Comparison of ENCODE assay signal across 24 cellular contexts in genomic region chr20:58664883-58665282, GRCh38. TPM values are rescaled to one million over a fixed set of nuclear protein-coding genes. Genes with fewer than 3 reads are reported as not detected.
A peak's percentile ranks its signal among the peaks of the same experiment; 100 is the strongest.
DNase-seq lines count a peak whose midpoint lies in the region; ATAC-seq and TF ChIP-seq lines count a peak whose summit lies in the region.
"Had no signal": no experiment of that assay in that cellular context is flagged by ENCODE, and none has a peak within 500 bp of the region (broad histone marks: within the 10 kb centered on the region; RNA-seq: fewer than 3 reads in every experiment).

No MANE protein-coding gene starts in this region.

- peaks cover 79% of the 10 kb centered on the region for H3K79me2 ChIP-seq in GM23338 (replicated peaks; ENCODE audit: insufficient read depth)

- no peak for TF ChIP-seq CTCF in GM23338 (conservative IDR thresholded peaks at IDR 0.05; ENCODE audit: low read depth in 2 of 2)

- POLR2A ChIA-PET in CD4-positive, alpha-beta memory T cell (lab: Charles Lee; ENCODE audit: partially characterized antibody) = interaction anchor here (1.6 to 2.6 kb wide), 2 partner anchors 11 to 13 kb away, joined by 4 to 19 read pairs; partner anchors contain the start of gene STX16
- POLR2A ChIA-PET in activated CD4-positive, alpha-beta memory T cell treated with anti-CD3 and anti-CD28 coated beads, Interleukin-2, amount 10 ng/mL, durations not matched to agents 7 days and 5 days (lab: Charles Lee) = interaction anchor here (7.1 kb wide), 1 partner anchor 14 kb away, joined by 121 read pairs; the partner anchor contains the start of gene STX16

- no peaks in the 10 kb centered on the region for H3K9me3 ChIP-seq in CD4-positive, alpha-beta memory T cell (ENCODE audit: control insufficient read depth in 1 of 2, low read length in 2 of 2)
- H3K9me3 ChIP-seq: prostate gland, SJSA1, transverse colon had no signal

- H3K9me2 ChIP-seq in GM23338 (ENCODE audit: insufficient read depth) = no peaks in the 10 kb centered on the region

- no peaks in the 10 kb centered on the region for H3K27me3 Mint-ChIP-seq in CD4-positive, alpha-beta memory T cell
- H3K27me3 Mint-ChIP-seq in GM23338 (ENCODE audit: insufficient read depth, low read depth, poor library complexity) = peaks cover 6% of the 10 kb centered on the region
- no peaks in the 10 kb centered on the region for H3K27me3 Mint-ChIP-seq in activated CD4-positive, alpha-beta memory T cell treated with anti-CD3 and anti-CD28 coated beads, Interleukin-2, amount 10 ng/mL, durations not matched to agents 7 days and 5 days
- H3K27me3 Mint-ChIP-seq: stimulated activated naive CD8-positive, alpha-beta T cell treated with anti-CD3 and anti-CD28 coated beads, Interleukin-15, amount 100 ng/mL, for 72 hours had no signal

- no peak for DNase-seq in CD4-positive, alpha-beta memory T cell
- no peak for DNase-seq in GM23338 (ENCODE audit: low spot score)
- DNase-seq in activated CD4-positive, alpha-beta memory T cell treated with anti-CD3 and anti-CD28 coated beads, Interleukin-2, amount 10 ng/mL, durations not matched to agents 7 days and 5 days = no peak
- peak; percentile 49 for DNase-seq in myocyte (ENCODE audit: low read depth)
- DNase-seq in NCI-H1694 (lab: John Stamatoyannopoulos, UW) = no peak
- no peak for DNase-seq in HT-29 (ENCODE audit: low spot score)
- DNase-seq in NCI-H82 (lab: John Stamatoyannopoulos, UW) = no peak
- DNase-seq: activated gamma-delta T cell treated with Interleukin-2 at 50 U/mL for 16 hours; amniotic stem cell; dermis blood vessel endothelial cell; DMS53; GOT3; Kasumi-1; NCI-H1092 treated with DMSO at 0.1 percent for 48 hours; OCI-M1; small intestine; stimulated activated CD4-positive, alpha-beta T cell treated with anti-CD3 and anti-CD28 coated beads, Interleukin-4, amount 100 ng/mL, for 1 hour; stimulated activated naive CD8-positive, alpha-beta T cell treated with anti-CD3 and anti-CD28 coated beads, Interleukin-15, amount 100 ng/mL, for 72 hours; transverse colon had no signal

- no peaks in the 10 kb centered on the region for H3K27me3 ChIP-seq in CD4-positive, alpha-beta memory T cell (ENCODE audit: insufficient read depth, low read length)
- no peaks in the 10 kb centered on the region for H3K27me3 ChIP-seq in GM23338 (ENCODE audit: insufficient read depth)
- H3K27me3 ChIP-seq: cardiac muscle cell, SJSA1, transverse colon had no signal

- H2AFZ ChIP-seq in GM23338 = no peak overlapping the region

- ATAC-seq in GM23338 = no peak
- ATAC-seq: stimulated activated naive CD8-positive, alpha-beta T cell treated with anti-CD3 and anti-CD28 coated beads, Interleukin-15, amount 100 ng/mL, for 72 hours had no signal

- H3K36me3 Mint-ChIP-seq in CD4-positive, alpha-beta memory T cell = peaks cover 22 to 66% of the 10 kb centered on the region in 2 donors
- H3K36me3 Mint-ChIP-seq in GM23338 (ENCODE audit: low read depth) = peaks cover 52% of the 10 kb centered on the region; the same call in 2 of the 3 replicates
- peaks cover 66% of the 10 kb centered on the region for H3K36me3 Mint-ChIP-seq in activated CD4-positive, alpha-beta memory T cell treated with anti-CD3 and anti-CD28 coated beads, Interleukin-2, amount 10 ng/mL, durations not matched to agents 7 days and 5 days (ENCODE audit: low read depth)

- H3K9me3 Mint-ChIP-seq in CD4-positive, alpha-beta memory T cell = no peaks in the 10 kb centered on the region
- H3K9me3 Mint-ChIP-seq in GM23338 = no peaks in the 10 kb centered on the region
- H3K9me3 Mint-ChIP-seq in activated CD4-positive, alpha-beta memory T cell treated with anti-CD3 and anti-CD28 coated beads, Interleukin-2, amount 10 ng/mL, durations not matched to agents 7 days and 5 days = no peaks in the 10 kb centered on the region
- H3K9me3 Mint-ChIP-seq: neural crest cell; stimulated activated naive CD8-positive, alpha-beta T cell treated with anti-CD3 and anti-CD28 coated beads, Interleukin-15, amount 100 ng/mL, for 72 hours; T-helper 1 cell treated with Interleukin-12 subunit alpha and Interleukin-12 subunit beta and Interleukin-4 antibody, amounts not matched to agents 30 μg/mL and 1 μg/mL, for 36 hours had no signal

- H3K4me1 ChIP-seq in CD4-positive, alpha-beta memory T cell (ENCODE audit: insufficient read depth, low read length) = peaks cover 54% of the 10 kb centered on the region
- peaks cover 53% of the 10 kb centered on the region for H3K4me1 ChIP-seq in GM23338 (ENCODE audit: insufficient read depth)
- H3K4me1 ChIP-seq: prostate gland, SJSA1, transverse colon had no signal

- CTCF ChIA-PET in CD4-positive, alpha-beta memory T cell (lab: Charles Lee; ENCODE audit: partially characterized antibody) = interaction anchor here (1.3 to 1.6 kb wide), 2 partner anchors 14 to 428 kb away, joined by 3 to 6 read pairs; partner anchors contain the start of gene STX16
- CTCF ChIA-PET in activated CD4-positive, alpha-beta memory T cell treated with anti-CD3 and anti-CD28 coated beads, Interleukin-2, amount 10 ng/mL, durations not matched to agents 7 days and 5 days (lab: Charles Lee) = interaction anchor here (1.7 kb wide), 1 partner anchor 14 kb away, joined by 9 read pairs; the partner anchor contains the start of gene STX16

- H4K20me1 ChIP-seq in GM23338 (replicated peaks; ENCODE audit: insufficient read depth) = no peaks in the 10 kb centered on the region

- intact Hi-C loops in CD4-positive, alpha-beta memory T cell (cut with micrococcal nuclease) = no loop called here

- peaks cover 25% of the 10 kb centered on the region for H3K36me3 ChIP-seq in CD4-positive, alpha-beta memory T cell (ENCODE audit: insufficient read depth, low read length)
- H3K36me3 ChIP-seq in GM23338 (ENCODE audit: insufficient read depth) = peaks cover 2% of the 10 kb centered on the region; the same call in 1 of the 2 replicates

- no peak overlapping the region for H3K4me2 ChIP-seq in GM23338

- H3K4me3 ChIP-seq in CD4-positive, alpha-beta memory T cell (ENCODE audit: low read length in 2 of 2) = no peak overlapping the region
- H3K4me3 ChIP-seq in GM23338 = no peak overlapping the region
- H3K4me3 ChIP-seq: cardiac muscle cell, prostate gland, SJSA1, transverse colon had no signal

- no peak overlapping the region for H3K27ac ChIP-seq in CD4-positive, alpha-beta memory T cell (ENCODE audit: low read depth, low read length)
- H3K27ac ChIP-seq in GM23338 (ENCODE audit: low read depth) = peak overlapping the region; percentile 46
- H3K27ac ChIP-seq: cardiac muscle cell, prostate gland, SJSA1, transverse colon had no signal

- H3K4me1 Mint-ChIP-seq in CD4-positive, alpha-beta memory T cell = peaks cover 34 to 66% (median 51%) of the 10 kb centered on the region in 4 donors
- H3K4me1 Mint-ChIP-seq in GM23338 = peaks cover 77% of the 10 kb centered on the region
- peaks cover 50% of the 10 kb centered on the region for H3K4me1 Mint-ChIP-seq in activated CD4-positive, alpha-beta memory T cell treated with anti-CD3 and anti-CD28 coated beads, Interleukin-2, amount 10 ng/mL, durations not matched to agents 7 days and 5 days
- H3K4me1 Mint-ChIP-seq: neural crest cell had no signal

- H3F3A ChIP-seq in GM23338 (replicated peaks; ENCODE audit: low read depth) = peaks cover 11% of the 10 kb centered on the region

- H3K27ac Mint-ChIP-seq in CD4-positive, alpha-beta memory T cell = peak overlapping the region in 5 of 7 donors; percentile 44 to 81 (median 54)
- peak overlapping the region; percentile 63 for H3K27ac Mint-ChIP-seq in GM23338
- H3K27ac Mint-ChIP-seq in activated CD4-positive, alpha-beta memory T cell treated with anti-CD3 and anti-CD28 coated beads, Interleukin-2, amount 10 ng/mL, durations not matched to agents 7 days and 5 days = peak overlapping the region; percentile 44
- H3K27ac Mint-ChIP-seq: T-helper 1 cell treated with Interleukin-12 subunit alpha and Interleukin-12 subunit beta and Interleukin-4 antibody, amounts not matched to agents 30 μg/mL and 1 μg/mL, for 36 hours had no signal

- no peak overlapping the region for H3K4me3 Mint-ChIP-seq in CD4-positive, alpha-beta memory T cell
- no peak overlapping the region for H3K4me3 Mint-ChIP-seq in GM23338
- H3K4me3 Mint-ChIP-seq in activated CD4-positive, alpha-beta memory T cell treated with anti-CD3 and anti-CD28 coated beads, Interleukin-2, amount 10 ng/mL, durations not matched to agents 7 days and 5 days = no peak overlapping the region
- H3K4me3 Mint-ChIP-seq: neural crest cell; stimulated activated naive CD8-positive, alpha-beta T cell treated with anti-CD3 and anti-CD28 coated beads, Interleukin-15, amount 100 ng/mL, for 72 hours; T-helper 1 cell treated with Interleukin-12 subunit alpha and Interleukin-12 subunit beta and Interleukin-4 antibody, amounts not matched to agents 30 μg/mL and 1 μg/mL, for 36 hours had no signal

TF ChIP-seq in GM23338, 12 proteins besides CTCF, POLR2A, EP300 and RAD21 (continues in another document):
- TF ChIP-seq EZH2 (IDR thresholded peaks at IDR 0.05; ENCODE audit: low read depth, unreplicated experiment) = no peak
- TF ChIP-seq NANOG (IDR thresholded peaks at IDR 0.05; ENCODE audit: borderline replicate concordance) = no peak
- no peak for TF ChIP-seq ZNF114 (CRISPR knock-in tag; IDR thresholded peaks at IDR 0.05)
- no peak for TF ChIP-seq STAT1 (IDR thresholded peaks at IDR 0.05; ENCODE audit: unreplicated experiment)

RNA-seq across cellular contexts. Expression of gene STX16, which starts 13.8 kb away (rescaled TPM):
- 100 to 1,000 TPM; 158 to 167 TPM for total RNA-seq in CD4-positive, alpha-beta memory T cell
- polyA plus RNA-seq in CD4-positive, alpha-beta memory T cell = 10 to 100 TPM; 16.5 to 24.5 TPM
- 66.5 and 70.5 TPM in 2 replicates for total RNA-seq in GM23338 (2014; rRNA removed; shearing (Covaris generic))
- polyA plus RNA-seq in GM23338 (2016; fragmentation: Nextera tagmentation; extraction: Ambion mirVana) = 27.7 and 31.2 TPM in 2 replicates
- 100 to 1,000 TPM; 152 to 153 TPM for total RNA-seq in activated CD4-positive, alpha-beta memory T cell treated with anti-CD3 and anti-CD28 coated beads, Interleukin-2, amount 10 ng/mL, durations not matched to agents 7 days and 5 days
- 18.5 and 25.0 TPM in 2 replicates for total RNA-seq in myocyte
- 57.8 TPM for polyA plus RNA-seq in myocyte (2012)
- total RNA-seq in HT-29 (2014; rRNA removed; shearing (Covaris generic)) = 29.2 and 29.5 TPM in 2 replicates

RNA-seq across cellular contexts. Expression of gene NPEPL1, which starts 27.7 kb away (rescaled TPM):
- 10 to 100 TPM; 44.2 to 44.8 TPM for total RNA-seq in CD4-positive, alpha-beta memory T cell
- 10 to 100 TPM in 1 of 2 donors, 1 to 10 TPM in 1; 8.9 to 11.9 TPM for polyA plus RNA-seq in CD4-positive, alpha-beta memory T cell
- 24.1 and 30.0 TPM in 2 replicates for total RNA-seq in GM23338 (2014; rRNA removed; shearing (Covaris generic))
- 17.8 and 23.5 TPM in 2 replicates for polyA plus RNA-seq in GM23338 (2016; fragmentation: Nextera tagmentation; extraction: Ambion mirVana)
- total RNA-seq in activated CD4-positive, alpha-beta memory T cell treated with anti-CD3 and anti-CD28 coated beads, Interleukin-2, amount 10 ng/mL, durations not matched to agents 7 days and 5 days = 10 to 100 TPM; 29.1 to 30.7 TPM
- 26.1 and 33.6 TPM in 2 replicates for total RNA-seq in myocyte
- polyA plus RNA-seq in myocyte (2012) = 42.1 TPM
- total RNA-seq in HT-29 (2014; rRNA removed; shearing (Covaris generic)) = 21.3 and 21.6 TPM in 2 replicates
